Comparison of ENCODE assay signal across 17 cellular contexts in the genomic region with DNA sequence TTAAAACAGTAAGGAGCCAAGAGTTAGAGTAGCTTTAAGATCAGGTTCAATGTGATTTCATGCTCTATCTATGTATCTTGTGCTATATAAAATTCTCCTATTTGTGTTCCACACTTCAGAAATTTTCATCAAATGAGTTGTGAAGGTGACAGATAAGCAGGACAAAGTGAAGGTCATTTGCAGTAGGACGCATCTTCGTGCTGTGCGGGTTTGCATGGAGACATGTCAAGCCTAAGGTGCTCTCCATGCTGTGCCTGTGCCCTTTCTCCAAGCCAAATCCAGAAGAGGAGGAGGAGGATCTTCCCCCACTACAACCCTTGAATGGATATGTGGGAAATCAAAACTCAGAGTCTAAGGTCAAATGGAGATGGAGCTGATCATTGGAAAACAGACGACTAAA.
DNase-seq lines count a peak whose midpoint lies in the region; ATAC-seq and TF ChIP-seq lines count a peak whose summit lies in the region.
"Had no signal": no experiment of that assay in that cellular context is flagged by ENCODE, and none has a peak within 500 bp of the region (broad histone marks: within the 10 kb centered on the region; RNA-seq: fewer than 3 reads in every experiment).

No MANE protein-coding gene starts in this region.

- H3K36me3 ChIP-seq in thyroid gland, result no peaks in the 10 kb centered on the region
- H3K36me3 ChIP-seq: thoracic aorta had no signal

- peaks cover 0 to 3% of the 10 kb centered on the region in 2 donors for H3K9me3 Mint-ChIP-seq in activated T-cell treated with anti-CD3 and anti-CD28 coated beads, Interleukin-2, amount 50 U/mL, for 72 hours
- H3K9me3 Mint-ChIP-seq in T-cell (no peaks in the 10 kb centered on the region), immature natural killer cell (no peaks in the 10 kb centered on the region), HFFc6 (peaks cover 5% of the 10 kb centered on the region; the same call in 1 of the 2 replicates)

- WGBS in thyroid gland, 2 donors, result 97 to 98% methylated on average over 4 of the region's 4 CpGs

- peak overlapping the region; percentile 43 to 61 for H3K4me3 Mint-ChIP-seq in activated T-cell treated with anti-CD3 and anti-CD28 coated beads, Interleukin-2, amount 50 U/mL, for 72 hours
- peak overlapping the region in 2 of 3 donors; percentile 17 to 94 for H3K4me3 Mint-ChIP-seq in T-cell
- peak overlapping the region; percentile 81 to 99 (median 95) for H3K4me3 Mint-ChIP-seq in immature natural killer cell
- H3K4me3 Mint-ChIP-seq in HFFc6, result no peak overlapping the region

- ATAC-seq in activated T-cell treated with anti-CD3 and anti-CD28 coated beads, Interleukin-2, amount 50 U/mL, for 72 hours (replicated peaks in 1 of 2), result no peak
- ATAC-seq in T-cell (replicated peaks in 1 of 4), result no peak
- ATAC-seq in GM18498 (IDR thresholded peaks at IDR 0.05; ENCODE audit: unreplicated experiment), result no peak
- ATAC-seq: left lobe of liver had no signal

- peaks cover 10 to 13% of the 10 kb centered on the region in 2 donors for H3K36me3 Mint-ChIP-seq in activated T-cell treated with anti-CD3 and anti-CD28 coated beads, Interleukin-2, amount 50 U/mL, for 72 hours (ENCODE audit: insufficient read depth in 2 of 2)
- H3K36me3 Mint-ChIP-seq in T-cell (peaks cover 34% of the 10 kb centered on the region), immature natural killer cell (peaks cover 12 to 32% (median 22%) of the 10 kb centered on the region in 3 donors), HFFc6 (ENCODE audit: low read depth) (peaks cover 5% of the 10 kb centered on the region; the same call in 1 of the 2 replicates)

- POLR2A ChIA-PET in T-cell (lab: Charles Lee), result interaction anchor here in 1 of 2 donors (4.1 kb wide), 1 partner anchor 12 kb away, joined by 29 read pairs; no protein-coding TSS in a partner anchor

- no peaks in the 10 kb centered on the region for H3K27me3 Mint-ChIP-seq in activated T-cell treated with anti-CD3 and anti-CD28 coated beads, Interleukin-2, amount 50 U/mL, for 72 hours (ENCODE audit: low read depth)
- H3K27me3 Mint-ChIP-seq in T-cell (no peaks in the 10 kb centered on the region), immature natural killer cell (ENCODE audit: low read depth in 3 of 3) (peaks cover 0 to 4% (median 0%) of the 10 kb centered on the region in 3 donors), HFFc6 (ENCODE audit: insufficient read depth) (peaks cover 6% of the 10 kb centered on the region; the same call in 1 of the 2 replicates)

- no peaks in the 10 kb centered on the region for H3K27me3 ChIP-seq in thyroid gland

- peaks cover 63% of the 10 kb centered on the region for H3K4me1 Mint-ChIP-seq in activated T-cell treated with anti-CD3 and anti-CD28 coated beads, Interleukin-2, amount 50 U/mL, for 72 hours (ENCODE audit: low read depth)
- peaks cover 66 to 83% (median 72%) of the 10 kb centered on the region in 3 donors for H3K4me1 Mint-ChIP-seq in T-cell
- peaks cover 77 to 78% of the 10 kb centered on the region in 2 donors for H3K4me1 Mint-ChIP-seq in immature natural killer cell
- peaks cover 10% of the 10 kb centered on the region for H3K4me1 Mint-ChIP-seq in HFFc6 (ENCODE audit: low read depth)

- DNase-seq in activated T-cell treated with anti-CD3 and anti-CD28 coated beads, Interleukin-2, amount 50 U/mL, for 72 hours, result no peak
- DNase-seq in activated T-cell treated with anti-CD3 and anti-CD28 coated beads, Interleukin-2, amount 50 U/mL, for 1 hour, result no peak
- DNase-seq in T-cell, result no peak
- DNase-seq in immature natural killer cell, result no peak
- no peak for DNase-seq in thyroid gland
- DNase-seq in HFFc6, result no peak
- DNase-seq in HuH-7 (ENCODE audit: low spot score), result no peak
- DNase-seq: activated gamma-delta T cell treated with Interleukin-2 at 50 U/mL for 16 hours; DND-41; effector memory CD4-positive, alpha-beta T cell; NCI-H2029; NCI-H446; retina had no signal

- peaks cover 16 to 36% of the 10 kb centered on the region in 2 donors for H3K4me1 ChIP-seq in thyroid gland

- no peak overlapping the region for H3K4me3 ChIP-seq in thyroid gland (replicated peaks in 1 of 3)
- H3K4me3 ChIP-seq: thoracic aorta had no signal

- H3K27ac Mint-ChIP-seq in activated T-cell treated with anti-CD3 and anti-CD28 coated beads, Interleukin-2, amount 50 U/mL, for 72 hours, result peak overlapping the region; percentile 32
- no peak overlapping the region for H3K27ac Mint-ChIP-seq in T-cell
- peak overlapping the region; percentile 29 to 94 (median 88) for H3K27ac Mint-ChIP-seq in immature natural killer cell
- no peak overlapping the region for H3K27ac Mint-ChIP-seq in HFFc6

- TF ChIP-seq POLR2A in thyroid gland (IDR thresholded peaks at IDR 0.05), result no peak

- intact Hi-C loops in thyroid gland (cut with DNase I), result no loop called here

- CTCF ChIA-PET in T-cell (lab: Charles Lee), result interaction anchor here (1.3 kb wide), 2 partner anchors 13 to 207 kb away, joined by 4 read pairs; no protein-coding TSS in a partner anchor

- peak overlapping the region in 2 of 3 donors; percentile 9 to 82 for H3K27ac ChIP-seq in thyroid gland
- H3K27ac ChIP-seq: KMS-11, thoracic aorta had no signal

- TF ChIP-seq CTCF in thyroid gland (IDR thresholded peaks at IDR 0.05), result no peak
- no peak for TF ChIP-seq CTCF in HFFc6 (IDR thresholded peaks at IDR 0.05)

- H3K9me3 ChIP-seq in thyroid gland, result no peaks in the 10 kb centered on the region
- H3K9me3 ChIP-seq: thoracic aorta had no signal

Comparison
In these comparisons a context has a peak if more than half of its experiments do, and no peak if none do; other contexts are left out.
1. H3K27ac Mint-ChIP-seq: peak in activated T-cell treated with anti-CD3 and anti-CD28 coated beads, Interleukin-2, amount 50 U/mL, for 72 hours (single experiment) and immature natural killer cell (6 of 6); none in T-cell (0 of 2) and HFFc6 (single experiment).